Comparison of ENCODE assay signal across 3 cellular contexts in the genomic region with DNA sequence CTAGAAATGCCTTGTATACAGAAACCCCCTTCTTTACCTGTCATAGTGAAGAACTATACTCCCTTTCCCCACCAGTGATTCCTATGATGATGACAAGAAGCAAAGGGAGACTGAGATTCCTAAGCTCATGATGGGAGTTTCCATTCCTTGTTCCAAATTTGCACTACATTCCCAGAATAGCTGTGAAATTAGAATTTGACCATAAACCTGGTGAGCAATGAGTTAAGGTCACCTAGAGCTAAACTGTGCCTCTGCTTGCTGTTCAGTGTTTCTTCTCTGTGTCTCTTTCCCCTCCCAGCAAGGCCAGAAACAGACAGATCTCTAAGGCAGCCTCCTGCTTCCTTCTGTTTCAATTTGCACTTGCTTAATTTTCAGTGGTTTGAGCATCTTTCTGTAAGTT.
TF ChIP-seq lines count a peak whose summit lies in the region.

No MANE protein-coding gene starts in this region.

TF ChIP-seq in A549, 52 proteins besides CTCF, POLR2A, EP300 and RAD21:
- TF ChIP-seq HOXA7 (CRISPR knock-in tag; IDR thresholded peaks at IDR 0.05) = no peak
- TF ChIP-seq PHF8 (IDR thresholded peaks at IDR 0.05; ENCODE audit: borderline replicate concordance, low read depth) = no peak
- no peak for TF ChIP-seq SMC3 (IDR thresholded peaks at IDR 0.05)
- TF ChIP-seq HDAC2 (IDR thresholded peaks at IDR 0.05) = no peak
- TF ChIP-seq, protein P1, sequence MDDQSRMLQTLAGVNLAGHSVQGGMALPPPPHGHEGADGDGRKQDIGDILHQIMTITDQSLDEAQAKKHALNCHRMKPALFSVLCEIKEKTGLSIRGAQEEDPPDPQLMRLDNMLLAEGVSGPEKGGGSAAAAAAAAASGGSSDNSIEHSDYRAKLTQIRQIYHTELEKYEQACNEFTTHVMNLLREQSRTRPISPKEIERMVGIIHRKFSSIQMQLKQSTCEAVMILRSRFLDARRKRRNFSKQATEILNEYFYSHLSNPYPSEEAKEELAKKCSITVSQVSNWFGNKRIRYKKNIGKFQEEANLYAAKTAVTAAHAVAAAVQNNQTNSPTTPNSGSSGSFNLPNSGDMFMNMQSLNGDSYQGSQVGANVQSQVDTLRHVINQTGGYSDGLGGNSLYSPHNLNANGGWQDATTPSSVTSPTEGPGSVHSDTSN (IDR thresholded peaks at IDR 0.05) = no peak
- TF ChIP-seq, protein P2, sequence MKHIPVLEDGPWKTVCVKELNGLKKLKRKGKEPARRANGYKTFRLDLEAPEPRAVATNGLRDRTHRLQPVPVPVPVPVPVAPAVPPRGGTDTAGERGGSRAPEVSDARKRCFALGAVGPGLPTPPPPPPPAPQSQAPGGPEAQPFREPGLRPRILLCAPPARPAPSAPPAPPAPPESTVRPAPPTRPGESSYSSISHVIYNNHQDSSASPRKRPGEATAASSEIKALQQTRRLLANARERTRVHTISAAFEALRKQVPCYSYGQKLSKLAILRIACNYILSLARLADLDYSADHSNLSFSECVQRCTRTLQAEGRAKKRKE (CRISPR knock-in tag; IDR thresholded peaks at IDR 0.05; ENCODE audit: low read depth) = no peak
- TF ChIP-seq, protein P3, sequence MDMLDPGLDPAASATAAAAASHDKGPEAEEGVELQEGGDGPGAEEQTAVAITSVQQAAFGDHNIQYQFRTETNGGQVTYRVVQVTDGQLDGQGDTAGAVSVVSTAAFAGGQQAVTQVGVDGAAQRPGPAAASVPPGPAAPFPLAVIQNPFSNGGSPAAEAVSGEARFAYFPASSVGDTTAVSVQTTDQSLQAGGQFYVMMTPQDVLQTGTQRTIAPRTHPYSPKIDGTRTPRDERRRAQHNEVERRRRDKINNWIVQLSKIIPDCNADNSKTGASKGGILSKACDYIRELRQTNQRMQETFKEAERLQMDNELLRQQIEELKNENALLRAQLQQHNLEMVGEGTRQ (IDR thresholded peaks at IDR 0.05) = no peak; the same call in 1 of the 2 replicates
- no peak for TF ChIP-seq MAZ (IDR thresholded peaks at IDR 0.05; ENCODE audit: borderline replicate concordance, low read depth, low read length)
- TF ChIP-seq RFX5 (IDR thresholded peaks at IDR 0.05) = no peak
- TF ChIP-seq CHD4 (IDR thresholded peaks at IDR 0.05; ENCODE audit: borderline replicate concordance) = no peak
- TF ChIP-seq RNF2 (IDR thresholded peaks at IDR 0.05; ENCODE audit: borderline replicate concordance, low read depth) = no peak
- TF ChIP-seq NR3C1 (IDR thresholded peaks at IDR 0.05) = no peak
- TF ChIP-seq MYC (IDR thresholded peaks at IDR 0.05; ENCODE audit: borderline replicate concordance, low read length) = no peak
- TF ChIP-seq FOSB (CRISPR knock-in tag; IDR thresholded peaks at IDR 0.05) = no peak
- TF ChIP-seq, protein P4, sequence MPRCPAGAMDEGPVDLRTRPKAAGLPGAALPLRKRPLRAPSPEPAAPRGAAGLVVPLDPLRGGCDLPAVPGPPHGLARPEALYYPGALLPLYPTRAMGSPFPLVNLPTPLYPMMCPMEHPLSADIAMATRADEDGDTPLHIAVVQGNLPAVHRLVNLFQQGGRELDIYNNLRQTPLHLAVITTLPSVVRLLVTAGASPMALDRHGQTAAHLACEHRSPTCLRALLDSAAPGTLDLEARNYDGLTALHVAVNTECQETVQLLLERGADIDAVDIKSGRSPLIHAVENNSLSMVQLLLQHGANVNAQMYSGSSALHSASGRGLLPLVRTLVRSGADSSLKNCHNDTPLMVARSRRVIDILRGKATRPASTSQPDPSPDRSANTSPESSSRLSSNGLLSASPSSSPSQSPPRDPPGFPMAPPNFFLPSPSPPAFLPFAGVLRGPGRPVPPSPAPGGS (IDR thresholded peaks at IDR 0.05) = no peak
- TF ChIP-seq JUNB (IDR thresholded peaks at IDR 0.05) = no peak
- TF ChIP-seq, protein P5, sequence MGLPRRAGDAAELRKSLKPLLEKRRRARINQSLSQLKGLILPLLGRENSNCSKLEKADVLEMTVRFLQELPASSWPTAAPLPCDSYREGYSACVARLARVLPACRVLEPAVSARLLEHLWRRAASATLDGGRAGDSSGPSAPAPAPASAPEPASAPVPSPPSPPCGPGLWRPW (IDR thresholded peaks at IDR 0.05) = no peak
- TF ChIP-seq, protein P6, sequence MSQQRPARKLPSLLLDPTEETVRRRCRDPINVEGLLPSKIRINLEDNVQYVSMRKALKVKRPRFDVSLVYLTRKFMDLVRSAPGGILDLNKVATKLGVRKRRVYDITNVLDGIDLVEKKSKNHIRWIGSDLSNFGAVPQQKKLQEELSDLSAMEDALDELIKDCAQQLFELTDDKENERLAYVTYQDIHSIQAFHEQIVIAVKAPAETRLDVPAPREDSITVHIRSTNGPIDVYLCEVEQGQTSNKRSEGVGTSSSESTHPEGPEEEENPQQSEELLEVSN (IDR thresholded peaks at IDR 0.05; ENCODE audit: borderline replicate concordance, low read depth) = no peak

TF ChIP-seq in IMR-90, 13 proteins besides CTCF, POLR2A, EP300 and RAD21:
- no peak for TF ChIP-seq MAZ (IDR thresholded peaks at IDR 0.05; ENCODE audit: borderline replicate concordance, low read depth, low read length)
- no peak for TF ChIP-seq NFE2L2 (IDR thresholded peaks at IDR 0.05; ENCODE audit: low read depth, low read length)
- no peak for TF ChIP-seq MAFK (IDR thresholded peaks at IDR 0.05; ENCODE audit: low read depth, low read length)
- no peak for TF ChIP-seq RFX5 (IDR thresholded peaks at IDR 0.05; ENCODE audit: low read depth, low read length)
- TF ChIP-seq, protein P3 (IDR thresholded peaks at IDR 0.05; ENCODE audit: low read depth, low read length) = no peak
- no peak for TF ChIP-seq MXI1 (IDR thresholded peaks at IDR 0.05; ENCODE audit: borderline replicate concordance, low read depth, low read length)
- TF ChIP-seq, protein P7, sequence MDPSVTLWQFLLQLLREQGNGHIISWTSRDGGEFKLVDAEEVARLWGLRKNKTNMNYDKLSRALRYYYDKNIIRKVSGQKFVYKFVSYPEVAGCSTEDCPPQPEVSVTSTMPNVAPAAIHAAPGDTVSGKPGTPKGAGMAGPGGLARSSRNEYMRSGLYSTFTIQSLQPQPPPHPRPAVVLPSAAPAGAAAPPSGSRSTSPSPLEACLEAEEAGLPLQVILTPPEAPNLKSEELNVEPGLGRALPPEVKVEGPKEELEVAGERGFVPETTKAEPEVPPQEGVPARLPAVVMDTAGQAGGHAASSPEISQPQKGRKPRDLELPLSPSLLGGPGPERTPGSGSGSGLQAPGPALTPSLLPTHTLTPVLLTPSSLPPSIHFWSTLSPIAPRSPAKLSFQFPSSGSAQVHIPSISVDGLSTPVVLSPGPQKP (IDR thresholded peaks at IDR 0.05; ENCODE audit: borderline replicate concordance, low read depth, low read length) = no peak
- TF ChIP-seq CHD1 (IDR thresholded peaks at IDR 0.05; ENCODE audit: low read depth, low read length) = no peak
- no peak for TF ChIP-seq CEBPB (IDR thresholded peaks at IDR 0.05; ENCODE audit: low read depth, low read length)
- TF ChIP-seq FOS (IDR thresholded peaks at IDR 0.05; ENCODE audit: low read depth, low read length) = no peak
- no peak for TF ChIP-seq BHLHE40 (IDR thresholded peaks at IDR 0.05; ENCODE audit: low read depth, low read length)
- no peak for TF ChIP-seq SMC3 (IDR thresholded peaks at IDR 0.05; ENCODE audit: low read depth, low read length)
- no peak for TF ChIP-seq RCOR1 (IDR thresholded peaks at IDR 0.05; ENCODE audit: insufficient replicate concordance, low read length)

TF ChIP-seq in H1, 55 proteins besides CTCF, POLR2A, EP300 and RAD21:
- TF ChIP-seq RNF2 (IDR thresholded peaks at IDR 0.05; ENCODE audit: borderline replicate concordance, low read depth, low read length, missing control alignments, poor library complexity, severe bottlenecking) (no peak), GABPA (IDR thresholded peaks at IDR 0.05; ENCODE audit: borderline replicate concordance, insufficient read depth, low read length) (no peak), CTBP2 (IDR thresholded peaks at IDR 0.05; ENCODE audit: borderline replicate concordance, insufficient read depth, insufficient read length, low read length) (no peak), CBX8 (IDR thresholded peaks at IDR 0.05; ENCODE audit: borderline replicate concordance, low read depth, low read length) (no peak)
